1 cellular context compared by ENCODE assay signal in the genomic region with DNA sequence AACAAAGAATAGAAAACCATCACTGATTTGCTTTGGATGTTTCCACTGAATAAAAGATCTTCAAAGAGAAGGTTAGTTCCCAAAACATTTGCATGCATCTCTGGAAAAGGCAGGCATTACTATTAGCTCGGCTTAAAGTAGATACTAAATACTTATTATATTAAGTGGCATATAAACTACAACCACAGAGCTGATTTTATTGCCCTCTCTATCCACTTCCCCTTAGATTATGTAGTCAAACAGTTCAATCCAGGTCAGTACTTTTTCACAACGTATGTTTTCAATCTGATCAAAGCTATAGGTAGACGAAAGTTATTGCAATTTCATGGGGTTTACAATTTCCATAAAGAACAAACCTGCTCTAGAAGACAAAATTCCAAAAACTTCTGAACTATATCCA.
TF ChIP-seq lines count a peak whose summit lies in the region.

No MANE protein-coding gene starts in this region.

TF ChIP-seq in H1, 55 proteins besides CTCF, POLR2A, EP300 and RAD21 (continued from another document):
- no peak for TF ChIP-seq CHD7 (IDR thresholded peaks at IDR 0.05; ENCODE audit: insufficient replicate concordance, low read length)
- no peak for TF ChIP-seq NRF1 (IDR thresholded peaks at IDR 0.05; ENCODE audit: low read depth, low read length)
- no peak for TF ChIP-seq HDAC6 (IDR thresholded peaks at IDR 0.05; ENCODE audit: low read depth, low read length)
- TF ChIP-seq KDM4A (IDR thresholded peaks at IDR 0.05; ENCODE audit: low read depth, low read length, severe bottlenecking) = no peak
- no peak for TF ChIP-seq TAF7 (optimal IDR thresholded peaks at IDR 0.05; ENCODE audit: borderline replicate concordance, low read depth, low read length)
- TF ChIP-seq POLR2AphosphoS5 (IDR thresholded peaks at IDR 0.05; ENCODE audit: low read depth, low read length) = no peak
- no peak for TF ChIP-seq SIRT6 (IDR thresholded peaks at IDR 0.05; ENCODE audit: low read length)
- no peak for TF ChIP-seq POU5F1 (IDR thresholded peaks at IDR 0.05; ENCODE audit: low read depth, low read length)
- TF ChIP-seq ZNF274 (IDR thresholded peaks at IDR 0.05; ENCODE audit: borderline replicate concordance, extremely low read depth, low read length) = no peak
- no peak for TF ChIP-seq CHD2 (IDR thresholded peaks at IDR 0.05; ENCODE audit: low read length)
- TF ChIP-seq SUZ12 (IDR thresholded peaks at IDR 0.05; ENCODE audit: low read length) = no peak
- TF ChIP-seq MAX (IDR thresholded peaks at IDR 0.05) = no peak
- no peak for TF ChIP-seq JUN (IDR thresholded peaks at IDR 0.05; ENCODE audit: low read depth, low read length)
- TF ChIP-seq, protein P1, sequence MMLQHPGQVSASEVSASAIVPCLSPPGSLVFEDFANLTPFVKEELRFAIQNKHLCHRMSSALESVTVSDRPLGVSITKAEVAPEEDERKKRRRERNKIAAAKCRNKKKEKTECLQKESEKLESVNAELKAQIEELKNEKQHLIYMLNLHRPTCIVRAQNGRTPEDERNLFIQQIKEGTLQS (IDR thresholded peaks at IDR 0.05; ENCODE audit: insufficient read depth, low read depth, low read length) = no peak
TF ChIP-seq in H1: peak in this region for 0.
